Comparison of ENCODE assay signal across 21 cellular contexts in genomic region chr2:8002765-8003393, GRCh38.
DNase-seq lines count a peak whose midpoint lies in the region; ATAC-seq, FAIRE-seq and TF ChIP-seq lines count a peak whose summit lies in the region.
"Had no signal": no experiment of that assay in that cellular context is flagged by ENCODE, and none has a peak within 500 bp of the region (broad histone marks: within the 10 kb centered on the region; RNA-seq: fewer than 3 reads in every experiment).

No MANE protein-coding gene starts in this region.

- peaks cover 28% of the 10 kb centered on the region for H3K4me1 Mint-ChIP-seq in activated T-cell treated with anti-CD3 and anti-CD28 coated beads, Interleukin-2, amount 50 U/mL, for 72 hours (ENCODE audit: low read depth)

- H3K18ac ChIP-seq in H1 (ENCODE audit: extremely low read depth, low read length), result no peak overlapping the region

- no peak overlapping the region for H4K91ac ChIP-seq in H1 (replicated peaks; ENCODE audit: insufficient read length, low read length)

- no peaks in the 10 kb centered on the region for H3K79me1 ChIP-seq in H1 (ENCODE audit: low read depth, low read length)

- H3F3A ChIP-seq in Loucy (ENCODE audit: low read depth) (no peaks in the 10 kb centered on the region), smooth muscle cell (ENCODE audit: low read depth) (peaks cover 10% of the 10 kb centered on the region)

- H3K36me3 ChIP-seq in Loucy (ENCODE audit: insufficient read depth, low read length) (no peaks in the 10 kb centered on the region), H1 (ENCODE audit: control insufficient read depth in 2 of 4, insufficient read depth in 4 of 4, low read length in 3 of 4) (no peaks in the 10 kb centered on the region), smooth muscle cell (ENCODE audit: low read depth) (no peaks in the 10 kb centered on the region)

- H3K27ac ChIP-seq in H1 (ENCODE audit: low read depth, low read length) (no peak overlapping the region), smooth muscle cell (ENCODE audit: low read depth) (peak overlapping the region; percentile 96)
- H3K27ac ChIP-seq: HL-60 had no signal

- in situ Hi-C loops in GM13976 (cut with MboI; ENCODE audit: low sequenced_read_pairs, unreplicated experiment), result no loop called here

- no peak overlapping the region for H3K14ac ChIP-seq in H1 (ENCODE audit: insufficient read length)

- H3K23ac ChIP-seq in H1 (ENCODE audit: insufficient read length), result no peak overlapping the region

- no peaks in the 10 kb centered on the region for H3K36me3 Mint-ChIP-seq in activated T-cell treated with anti-CD3 and anti-CD28 coated beads, Interleukin-2, amount 50 U/mL, for 72 hours (ENCODE audit: insufficient read depth in 2 of 2)
- H3K36me3 Mint-ChIP-seq: IgD-negative memory B cell, memory B cell had no signal

- no peak for TF ChIP-seq POLR2A in H1 (IDR thresholded peaks at IDR 0.05; ENCODE audit: control extremely low read depth in 1 of 2, low read depth in 2 of 2, low read length in 2 of 2)

- no peak overlapping the region for H2BK15ac ChIP-seq in H1 (ENCODE audit: low read length)

- no peak overlapping the region for H2BK20ac ChIP-seq in H1 (ENCODE audit: low read length)

- H3K56ac ChIP-seq in H1 (replicated peaks; ENCODE audit: insufficient read length, low read depth, low read length), result no peak overlapping the region

- no peak for TF ChIP-seq RAD21 in H1 (IDR thresholded peaks at IDR 0.05 in 1 of 2, conservative IDR thresholded peaks at IDR 0.05 in 1 of 2; ENCODE audit: low read depth in 2 of 2, low read length in 2 of 2)

- H3K4me3 Mint-ChIP-seq in activated T-cell treated with anti-CD3 and anti-CD28 coated beads, Interleukin-2, amount 50 U/mL, for 72 hours, result no peak overlapping the region
- H3K4me3 Mint-ChIP-seq: activated T-cell treated with anti-CD3 and anti-CD28 coated beads, Interleukin-2, amount 50 U/mL, for 24 hours; IgD-negative memory B cell; memory B cell; neural crest cell had no signal

- no peak overlapping the region for H3K9ac ChIP-seq in Loucy (ENCODE audit: low read depth, low read length, poor library complexity, severe bottlenecking)
- H3K9ac ChIP-seq in H1 (replicated peaks in 1 of 4; ENCODE audit: extremely low read depth in 1 of 4, low read depth in 3 of 4, low read length in 3 of 4), result no peak overlapping the region
- peak overlapping the region; percentile 43 for H3K9ac ChIP-seq in smooth muscle cell (ENCODE audit: low read depth)

- H3K27ac Mint-ChIP-seq in activated T-cell treated with anti-CD3 and anti-CD28 coated beads, Interleukin-2, amount 50 U/mL, for 72 hours, result no peak overlapping the region
- H3K27ac Mint-ChIP-seq: activated T-cell treated with anti-CD3 and anti-CD28 coated beads, Interleukin-2, amount 50 U/mL, for 24 hours; IgD-negative memory B cell; memory B cell had no signal

- no peaks in the 10 kb centered on the region for H3K9me3 ChIP-seq in Loucy (ENCODE audit: insufficient read depth, low read depth, low read length)
- H3K9me3 ChIP-seq in H1 (ENCODE audit: insufficient read depth in 2 of 2, low read depth in 1 of 2, low read length in 1 of 2), result no peaks in the 10 kb centered on the region; a peak in 1 of 4 replicates
- no peaks in the 10 kb centered on the region for H3K9me3 ChIP-seq in smooth muscle cell (replicated peaks; ENCODE audit: low read depth)

- FAIRE-seq in H1 (lab: Jason Lieb, UNC), result no peak
- FAIRE-seq: keratinocyte had no signal

- H3K4me2 ChIP-seq in Loucy (ENCODE audit: low read depth, low read length, poor library complexity, severe bottlenecking) (peak overlapping the region; percentile 25), H1 (ENCODE audit: insufficient read depth in 1 of 2, low read depth in 2 of 2, low read length in 2 of 2) (no peak overlapping the region), smooth muscle cell (peak overlapping the region; percentile 38)

- H2AFZ ChIP-seq in Loucy (ENCODE audit: low read length), result no peak overlapping the region
- H2AFZ ChIP-seq in H1 (ENCODE audit: low read length), result peak overlapping the region; percentile 23; the same call in 1 of the 2 replicates
- H2AFZ ChIP-seq in smooth muscle cell (ENCODE audit: low read depth), result no peak overlapping the region

- no peak overlapping the region for H4K5ac ChIP-seq in H1 (ENCODE audit: insufficient read length, low read depth, low read length)

- H4K20me1 ChIP-seq in Loucy (ENCODE audit: insufficient read depth, low read length, poor library complexity, severe bottlenecking), result no peaks in the 10 kb centered on the region
- no peaks in the 10 kb centered on the region for H4K20me1 ChIP-seq in H1 (replicated peaks in 1 of 2; ENCODE audit: control insufficient read depth in 1 of 2, insufficient read depth in 2 of 2, low read length in 2 of 2)
- H4K20me1 ChIP-seq in smooth muscle cell (ENCODE audit: low read depth), result no peaks in the 10 kb centered on the region

- H3K27me3 ChIP-seq in Loucy (ENCODE audit: insufficient read depth, low read length, poor library complexity, severe bottlenecking), result no peaks in the 10 kb centered on the region
- H3K27me3 ChIP-seq in H1 (replicated peaks in 1 of 4; ENCODE audit: control insufficient read depth in 3 of 4, extremely low read depth in 1 of 4, insufficient read depth in 3 of 4, low read length in 3 of 4), result no peaks in the 10 kb centered on the region
- H3K27me3 ChIP-seq in smooth muscle cell (ENCODE audit: low read depth), result no peaks in the 10 kb centered on the region

- H3K79me2 ChIP-seq in Loucy (ENCODE audit: insufficient read depth, low read length) (no peaks in the 10 kb centered on the region), H1 (ENCODE audit: control insufficient read depth in 1 of 2, insufficient read depth in 2 of 2, low read length in 2 of 2) (no peaks in the 10 kb centered on the region), smooth muscle cell (ENCODE audit: low read depth) (no peaks in the 10 kb centered on the region)

- H2BK120ac ChIP-seq in H1 (replicated peaks; ENCODE audit: low read depth, low read length), result no peak overlapping the region

- TF ChIP-seq CTCF in GM13976 (IDR thresholded peaks at IDR 0.05; ENCODE audit: borderline replicate concordance, control extremely low read depth, extremely low read depth, insufficient read depth, missing control alignments) (no peak), Loucy (conservative IDR thresholded peaks at IDR 0.05; ENCODE audit: low read length) (no peak), H1 (IDR thresholded peaks at IDR 0.05; ENCODE audit: control extremely low read depth in 1 of 3, insufficient read depth in 1 of 3, low read depth in 1 of 3, low read length in 3 of 3) (no peak), smooth muscle cell (IDR thresholded peaks at IDR 0.05; ENCODE audit: borderline replicate concordance, insufficient read depth, poor library complexity, severe bottlenecking) (no peak), GM20000 (IDR thresholded peaks at IDR 0.05; ENCODE audit: extremely low read depth, missing control alignments) (no peak)

- DNase-seq in GM13976 (ENCODE audit: low spot score) (peak; percentile 51), H1 (ENCODE audit: low read depth in 1 of 2, low spot score in 2 of 2) (no peak), smooth muscle cell (lab: John Stamatoyannopoulos, UW; ENCODE audit: unreplicated experiment) (no peak), GM20000 (ENCODE audit: low spot score) (no peak), NCI-H1436 (lab: John Stamatoyannopoulos, UW) (no peak)
- no peak for DNase-seq in activated T-cell treated with anti-CD3 and anti-CD28 coated beads, Interleukin-2, amount 50 U/mL, for 72 hours
- DNase-seq: activated T-cell treated with anti-CD3 and anti-CD28 coated beads, Interleukin-2, amount 50 U/mL, for 24 hours; central memory CD4-positive, alpha-beta T cell; effector CD8-positive, alpha-beta T cell; hippocampal formation; NCI-H2029 treated with DMSO at 0.1 percent for 48 hours; NCI-H774; stimulated activated CD4-positive, alpha-beta T cell treated with anti-CD3 and anti-CD28 coated beads, Interleukin-2, amount 100 ng/mL, for 24 hours; SW 1271 had no signal

- no peak for ATAC-seq in activated T-cell treated with anti-CD3 and anti-CD28 coated beads, Interleukin-2, amount 50 U/mL, for 72 hours (replicated peaks in 1 of 2)
- ATAC-seq: Panc1 had no signal

- H3K23me2 ChIP-seq in H1 (ENCODE audit: low read depth, low read length), result no peaks in the 10 kb centered on the region

- no peak overlapping the region for H2BK5ac ChIP-seq in H1 (ENCODE audit: low read depth, low read length)

- TF ChIP-seq EP300 in H1 (IDR thresholded peaks at IDR 0.05; ENCODE audit: borderline replicate concordance in 1 of 2, low read depth in 2 of 2, low read length in 2 of 2), result no peak

- no peaks in the 10 kb centered on the region for H3K9me3 Mint-ChIP-seq in activated T-cell treated with anti-CD3 and anti-CD28 coated beads, Interleukin-2, amount 50 U/mL, for 72 hours
- H3K9me3 Mint-ChIP-seq: activated T-cell treated with anti-CD3 and anti-CD28 coated beads, Interleukin-2, amount 50 U/mL, for 24 hours; IgD-negative memory B cell; memory B cell had no signal

- no peaks in the 10 kb centered on the region for H3K9me2 ChIP-seq in Loucy (replicated peaks; ENCODE audit: low read depth, low read length)

- CTCF ChIA-PET in H1 (lab: Charles Lee; ENCODE audit: partially characterized antibody), result interaction anchor here (0.7 to 2.4 kb wide), 3 partner anchors 9 to 283 kb away, joined by 3 to 7 read pairs (median 3); no protein-coding TSS in a partner anchor

- H3K4ac ChIP-seq in H1 (replicated peaks; ENCODE audit: insufficient read length, low read depth, low read length), result no peak overlapping the region

- peaks cover 39% of the 10 kb centered on the region for H3K4me1 ChIP-seq in Loucy (ENCODE audit: insufficient read depth, low read length, poor library complexity, severe bottlenecking)
- H3K4me1 ChIP-seq in H1 (replicated peaks in 1 of 4; ENCODE audit: control insufficient read depth in 3 of 4, insufficient read depth in 4 of 4, low read length in 3 of 4), result peaks cover 0 to 2% (median 0%) of the 10 kb centered on the region in 4 experiments; a peak in 1 of 7 replicates
- H3K4me1 ChIP-seq in smooth muscle cell (ENCODE audit: low read depth), result peaks cover 2% of the 10 kb centered on the region

- no peak overlapping the region for H2AK5ac ChIP-seq in H1 (ENCODE audit: low read depth, low read length)

- 84% methylated on average over 8 of the region's 8 CpGs; no CpG with 5 or more reads in 1 of the 2 experiments for WGBS in H1 (ENCODE audit: extremely low coverage in 1 of 2, insufficient coverage in 1 of 2, insufficient read length in 1 of 2, insufficient replicate concordance in 2 of 2, low coverage in 1 of 2, low lambda C conversion rate in 2 of 2, missing lambda C conversion rate in 1 of 2), 2 experiments
- WGBS in smooth muscle cell (ENCODE audit: low lambda C conversion rate), result 90% methylated on average over 8 of the region's 8 CpGs

- H3K27me3 Mint-ChIP-seq in activated T-cell treated with anti-CD3 and anti-CD28 coated beads, Interleukin-2, amount 50 U/mL, for 72 hours (ENCODE audit: low read depth), result no peaks in the 10 kb centered on the region
- H3K27me3 Mint-ChIP-seq: activated T-cell treated with anti-CD3 and anti-CD28 coated beads, Interleukin-2, amount 50 U/mL, for 24 hours; IgD-negative memory B cell had no signal

- H3K4me3 ChIP-seq in Loucy (ENCODE audit: low read length, poor library complexity, severe bottlenecking) (no peak overlapping the region), H1 (ENCODE audit: extremely low read depth in 1 of 4, insufficient read depth in 2 of 4, low read depth in 3 of 4, low read length in 4 of 4) (no peak overlapping the region), smooth muscle cell (no peak overlapping the region)

- POLR2A ChIA-PET in H1 (lab: Charles Lee; ENCODE audit: partially characterized antibody), result interaction anchor here (0.8 kb wide), 1 partner anchor 109 kb away, joined by 3 read pairs; no protein-coding TSS in a partner anchor

- H2BK12ac ChIP-seq in H1 (ENCODE audit: low read depth, low read length), result no peak overlapping the region

- no peak overlapping the region for H4K8ac ChIP-seq in H1 (ENCODE audit: extremely low read depth, insufficient read depth, low read length)

Comparison
In these comparisons a context has a peak if more than half of its experiments do, and no peak if none do; other contexts are left out.
1. H3K4me2 ChIP-seq: peak in Loucy (single experiment) and smooth muscle cell (single experiment); none in H1 (0 of 2).